In the genomic region with DNA sequence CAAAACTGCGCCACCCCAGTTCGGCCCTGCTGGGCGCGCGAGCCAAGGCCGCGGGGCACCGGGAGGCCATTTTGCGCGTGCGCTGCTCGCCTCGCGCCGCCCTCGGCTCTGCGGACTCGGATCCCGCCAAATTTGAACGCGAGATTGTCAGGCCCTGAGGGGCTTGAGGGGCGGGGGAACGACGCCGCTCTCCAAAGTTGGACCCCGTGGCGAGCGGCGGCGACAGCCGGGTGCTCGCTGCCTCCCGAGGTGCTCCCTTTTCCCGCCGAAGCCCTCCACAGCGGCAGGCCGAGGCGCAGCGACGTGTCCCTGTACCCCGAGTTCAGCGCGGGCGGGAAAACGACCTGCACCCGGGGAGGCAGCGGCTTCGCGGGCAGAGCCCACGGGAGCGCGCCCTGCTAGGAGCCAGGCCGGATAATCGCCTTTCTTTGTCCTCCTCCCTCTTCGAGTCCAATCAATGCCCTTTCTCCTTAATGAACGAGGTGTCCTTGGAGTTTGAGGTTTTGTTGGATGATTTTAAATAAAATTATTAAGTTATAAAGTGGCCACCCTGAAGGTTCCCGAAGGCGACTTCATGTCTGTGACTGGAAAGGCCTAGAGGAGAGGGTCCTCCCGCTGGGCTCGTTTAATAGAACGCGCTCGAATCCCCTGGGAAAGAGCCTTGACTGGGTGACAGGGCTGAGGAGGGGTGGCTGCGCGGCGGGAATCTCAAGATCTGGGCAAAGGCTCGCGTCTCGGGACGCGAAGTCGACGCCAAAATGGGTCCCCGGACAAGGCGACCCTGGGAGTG, we compare ENCODE assay signal across 8 cellular contexts. TPM values are rescaled to one million over a fixed set of nuclear protein-coding genes. Genes with fewer than 3 reads are reported as not detected.
DNase-seq lines count a peak whose midpoint lies in the region; ATAC-seq, FAIRE-seq and TF ChIP-seq lines count a peak whose summit lies in the region.

No MANE protein-coding gene starts in this region.

- H3K27ac Mint-ChIP-seq in T-helper 1 cell treated with Interleukin-12 subunit alpha and Interleukin-12 subunit beta and Interleukin-4 antibody, amounts not matched to agents 30 μg/mL and 1 μg/mL, for 36 hours = no peak overlapping the region
- H3K27ac Mint-ChIP-seq in dendritic cell treated with granulocyte-macrophage colony-stimulating factor and Interleukin-4, amounts not matched to agents 40 ng/mL and 50 ng/mL, for 4 days = peak overlapping the region; percentile 88

- no peak for TF ChIP-seq POLR2A in suprapubic skin (IDR thresholded peaks at IDR 0.05)
- no peak for TF ChIP-seq POLR2A in GM12892 (IDR thresholded peaks at IDR 0.05; ENCODE audit: low read depth, low read length)

- H3K9me3 Mint-ChIP-seq in T-helper 1 cell treated with Interleukin-12 subunit alpha and Interleukin-12 subunit beta and Interleukin-4 antibody, amounts not matched to agents 30 μg/mL and 1 μg/mL, for 36 hours = peaks cover 4% of the 10 kb centered on the region
- no peaks in the 10 kb centered on the region for H3K9me3 Mint-ChIP-seq in dendritic cell treated with granulocyte-macrophage colony-stimulating factor and Interleukin-4, amounts not matched to agents 40 ng/mL and 50 ng/mL, for 4 days

- H3K9me3 ChIP-seq in lung (ENCODE audit: control insufficient read depth in 2 of 2, insufficient read depth in 1 of 2, low read length in 1 of 2) = peaks cover 0 to 10% of the 10 kb centered on the region in 2 donors
- no peaks in the 10 kb centered on the region for H3K9me3 ChIP-seq in suprapubic skin

- H3K4me3 ChIP-seq in lung = peak overlapping the region; percentile 33
- H3K4me3 ChIP-seq in suprapubic skin = peak overlapping the region; percentile 57

- FAIRE-seq in GM12892 (lab: Jason Lieb, UNC) = no peak

- peaks cover 0 to 4% of the 10 kb centered on the region in 2 donors for H3K36me3 ChIP-seq in lung (ENCODE audit: control insufficient read depth in 2 of 2, insufficient read depth in 2 of 2, low read length in 2 of 2)
- peaks cover 7% of the 10 kb centered on the region for H3K36me3 ChIP-seq in suprapubic skin

- H3K4me1 ChIP-seq in lung (ENCODE audit: control insufficient read depth in 2 of 2, insufficient read depth in 2 of 2, low read length in 2 of 2) (peaks cover 0 to 24% of the 10 kb centered on the region in 2 donors), suprapubic skin (peaks cover 31% of the 10 kb centered on the region)

- WGBS in lung, 2 donors = 15 to 21% methylated on average over 71 to 75 of the region's 75 CpGs
- 15% methylated on average over 39 of the region's 75 CpGs for WGBS in suprapubic skin

- peaks cover 14% of the 10 kb centered on the region for H3K36me3 Mint-ChIP-seq in T-helper 1 cell treated with Interleukin-12 subunit alpha and Interleukin-12 subunit beta and Interleukin-4 antibody, amounts not matched to agents 30 μg/mL and 1 μg/mL, for 36 hours (ENCODE audit: low read depth)
- H3K36me3 Mint-ChIP-seq in dendritic cell treated with granulocyte-macrophage colony-stimulating factor and Interleukin-4, amounts not matched to agents 40 ng/mL and 50 ng/mL, for 4 days (ENCODE audit: low read depth) = peaks cover 10% of the 10 kb centered on the region

- no peak overlapping the region for H3K27ac ChIP-seq in lung (ENCODE audit: low read depth in 1 of 2, low read length in 1 of 2)
- H3K27ac ChIP-seq in suprapubic skin = no peak overlapping the region

- TF ChIP-seq CTCF in lung (IDR thresholded peaks at IDR 0.05; ENCODE audit: control extremely low read depth, extremely low read depth) (no peak), suprapubic skin (IDR thresholded peaks at IDR 0.05) (no peak)

- no peaks in the 10 kb centered on the region for H3K27me3 ChIP-seq in lung (ENCODE audit: control insufficient read depth, insufficient read depth)
- peaks cover 61% of the 10 kb centered on the region for H3K27me3 ChIP-seq in suprapubic skin

- peaks cover 30% of the 10 kb centered on the region for H3K4me1 Mint-ChIP-seq in T-helper 1 cell treated with Interleukin-12 subunit alpha and Interleukin-12 subunit beta and Interleukin-4 antibody, amounts not matched to agents 30 μg/mL and 1 μg/mL, for 36 hours (ENCODE audit: low read depth)
- H3K4me1 Mint-ChIP-seq in dendritic cell treated with granulocyte-macrophage colony-stimulating factor and Interleukin-4, amounts not matched to agents 40 ng/mL and 50 ng/mL, for 4 days (ENCODE audit: low read depth) = peaks cover 35% of the 10 kb centered on the region

- H3K4me3 Mint-ChIP-seq in T-helper 1 cell treated with Interleukin-12 subunit alpha and Interleukin-12 subunit beta and Interleukin-4 antibody, amounts not matched to agents 30 μg/mL and 1 μg/mL, for 36 hours = peak overlapping the region; percentile 71
- H3K4me3 Mint-ChIP-seq in dendritic cell treated with granulocyte-macrophage colony-stimulating factor and Interleukin-4, amounts not matched to agents 40 ng/mL and 50 ng/mL, for 4 days = peak overlapping the region; percentile 85

- peaks cover 45% of the 10 kb centered on the region for H3K27me3 Mint-ChIP-seq in T-helper 1 cell treated with Interleukin-12 subunit alpha and Interleukin-12 subunit beta and Interleukin-4 antibody, amounts not matched to agents 30 μg/mL and 1 μg/mL, for 36 hours (ENCODE audit: low read depth)
- peaks cover 68% of the 10 kb centered on the region for H3K27me3 Mint-ChIP-seq in dendritic cell treated with granulocyte-macrophage colony-stimulating factor and Interleukin-4, amounts not matched to agents 40 ng/mL and 50 ng/mL, for 4 days

- TF ChIP-seq EP300 in suprapubic skin (IDR thresholded peaks at IDR 0.05) = no peak

- DNase-seq in T-helper 1 cell (no peak), lung (ENCODE audit: low spot score) (no peak), suprapubic skin (ENCODE audit: low spot score in 2 of 2) (no peak), GM12892 (ENCODE audit: insufficient read length) (no peak), NCI-H1417 treated with DMSO at 0.1 percent for 48 hours (lab: John Stamatoyannopoulos, UW) (no peak)

- intact Hi-C loops in dendritic cell treated with granulocyte-macrophage colony-stimulating factor and Interleukin-4, amounts not matched to agents 40 ng/mL and 50 ng/mL, for 4 days (cut with micrococcal nuclease) = loop anchor here (5.0 kb wide), 1 partner anchor 103 kb away; no protein-coding TSS in a partner anchor

- ATAC-seq in lung (ENCODE audit: insufficient read depth, low FRiP score) (no peak), HG03045 (IDR thresholded peaks at IDR 0.05; ENCODE audit: unreplicated experiment) (no peak)

RNA-seq across cellular contexts. Expression of gene SPAG6, which starts 10.7 kb away (rescaled TPM):
- 10 to 100 TPM; 34.2 to 40.1 TPM for total RNA-seq in lung
- polyA plus RNA-seq in lung = 10 to 100 TPM; 12.2 to 13.1 TPM
- total RNA-seq in suprapubic skin = 1 to 10 TPM in 1 of 4 donors, under 1 TPM in 2, not detected in 1; 0.34 to 1.1 (median 0.72) TPM
- polyA plus RNA-seq in GM12892 (2012; ENCODE audit: missing spikeins) = 0.17 TPM

RNA-seq across cellular contexts. Expression of gene BMI1, which starts 13.7 kb away (rescaled TPM):
- total RNA-seq in lung = 10 to 100 TPM; 40.8 to 81.1 TPM
- polyA plus RNA-seq in lung = 10 to 100 TPM; 21.9 to 22.5 TPM
- total RNA-seq in suprapubic skin = 10 to 100 TPM; 24.4 to 55.3 (median 38.5) TPM
- 34.8 TPM for polyA plus RNA-seq in GM12892 (2012; ENCODE audit: missing spikeins)

RNA-seq across cellular contexts. Expression of gene COMMD3, which starts 18.4 kb away (rescaled TPM):
- 10 to 100 TPM; 51.2 to 70.3 TPM for total RNA-seq in lung
- polyA plus RNA-seq in lung = 10 to 100 TPM; 40.6 to 61.2 TPM
- 10 to 100 TPM; 32.9 to 46.7 (median 37.1) TPM for total RNA-seq in suprapubic skin
- 111 TPM for polyA plus RNA-seq in GM12892 (2012; ENCODE audit: missing spikeins)

Comparison
In these comparisons a context has a peak if more than half of its experiments do, and no peak if none do; other contexts are left out.
1. RNA of gene SPAG6, which starts 10.7 kb away (total RNA-seq): 34.2 to 40.1 TPM in lung; 0.34 to 1.1 TPM in suprapubic skin; every median in the first group is over 10 times any median in the second.